Comparison of ENCODE assay signal across 9 cellular contexts in the genomic region with DNA sequence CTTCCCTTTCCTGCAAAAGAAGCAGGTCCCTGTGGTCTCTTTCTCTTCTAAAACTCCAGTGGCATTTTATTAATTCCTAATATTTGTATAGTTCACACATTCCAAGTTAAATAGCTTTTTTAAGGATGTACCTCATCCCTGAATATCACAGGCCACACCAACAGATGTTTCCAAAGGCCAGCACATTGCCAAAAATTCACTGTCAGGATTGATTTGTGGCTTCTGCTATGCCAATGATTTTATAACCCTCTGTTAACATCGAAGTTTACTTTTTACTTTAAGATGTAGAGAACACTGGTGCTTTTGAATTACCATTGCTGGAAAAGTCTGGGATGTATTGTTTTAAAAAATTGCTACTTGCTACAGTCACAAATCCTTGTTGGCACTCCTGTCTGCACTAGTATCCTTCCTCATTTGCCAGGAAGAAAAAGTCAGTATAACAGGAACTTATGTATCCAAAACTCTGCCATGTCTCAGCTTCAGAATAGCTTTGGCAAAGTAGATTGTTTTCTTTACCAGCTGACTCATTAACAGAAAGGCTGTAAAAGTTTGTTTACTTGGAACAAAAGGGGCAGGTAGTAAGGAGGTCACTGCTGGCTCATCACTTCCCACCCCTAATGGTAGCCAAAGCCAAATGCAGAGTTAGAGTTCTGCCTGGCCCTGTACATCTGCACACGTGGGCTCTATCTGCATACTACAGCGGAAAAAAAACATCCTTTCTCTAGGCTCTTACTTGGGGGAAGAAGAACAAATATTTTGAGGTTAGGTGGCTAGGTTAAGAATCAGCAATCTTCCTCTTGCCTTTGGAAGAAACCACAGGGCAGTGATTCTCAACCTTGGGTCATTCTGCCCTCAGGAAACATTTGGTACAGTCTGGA.
DNase-seq lines count a peak whose midpoint lies in the region; ATAC-seq and TF ChIP-seq lines count a peak whose summit lies in the region.
"Had no signal": no experiment of that assay in that cellular context is flagged by ENCODE, and none has a peak within 500 bp of the region (broad histone marks: within the 10 kb centered on the region; RNA-seq: fewer than 3 reads in every experiment).

No MANE protein-coding gene starts in this region.

- intact Hi-C loops in Caco-2 (cut with micrococcal nuclease; ENCODE audit: unreplicated experiment), result no loop called here
- intact Hi-C loops in dorsolateral prefrontal cortex (cut with DNase I), result no loop called here

- H3K9me3 ChIP-seq in Caco-2, result no peaks in the 10 kb centered on the region

- peaks cover 35% of the 10 kb centered on the region for H3K4me1 Mint-ChIP-seq in Caco-2 (ENCODE audit: low read depth, unreplicated experiment)
- H3K4me1 Mint-ChIP-seq in osteocyte (ENCODE audit: unreplicated experiment), result peaks cover 45% of the 10 kb centered on the region

- H3K27me3 Mint-ChIP-seq in Caco-2 (ENCODE audit: insufficient read depth, unreplicated experiment) (no peaks in the 10 kb centered on the region), osteocyte (ENCODE audit: unreplicated experiment) (no peaks in the 10 kb centered on the region)

- H3K4me3 Mint-ChIP-seq in Caco-2 (ENCODE audit: unreplicated experiment) (no peak overlapping the region), osteocyte (ENCODE audit: unreplicated experiment) (no peak overlapping the region)

- H3K36me3 Mint-ChIP-seq in Caco-2 (ENCODE audit: insufficient read depth, unreplicated experiment) (peaks cover 27% of the 10 kb centered on the region), osteocyte (ENCODE audit: unreplicated experiment) (peaks cover 13% of the 10 kb centered on the region)

- ATAC-seq in GM21381 (IDR thresholded peaks at IDR 0.05; ENCODE audit: unreplicated experiment), result no peak

- POLR2A ChIA-PET in Caco-2 (lab: Charles Lee), result no interaction called here

- H3K27ac ChIP-seq in dorsolateral prefrontal cortex, result no peak overlapping the region

- no peak for TF ChIP-seq CTCF in Caco-2 (IDR thresholded peaks at IDR 0.05; ENCODE audit: insufficient read depth in 1 of 2, low read depth in 1 of 2, low read length in 1 of 2, severe bottlenecking in 1 of 2, unreplicated experiment in 1 of 2)
- TF ChIP-seq CTCF in osteocyte (IDR thresholded peaks at IDR 0.05), result no peak
- TF ChIP-seq CTCF in dorsolateral prefrontal cortex (IDR thresholded peaks at IDR 0.05 in 54 of 56, conservative IDR thresholded peaks at IDR 0.05 in 2 of 56; ENCODE audit: low read depth in 1 of 56, partially characterized antibody in 56 of 56), result no peak

- H3K36me3 ChIP-seq in Caco-2 (ENCODE audit: control insufficient read depth, insufficient read depth, low read length), result no peaks in the 10 kb centered on the region

- H3K27ac Mint-ChIP-seq in Caco-2 (ENCODE audit: unreplicated experiment) (peak overlapping the region; percentile 17), osteocyte (ENCODE audit: unreplicated experiment) (peak overlapping the region; percentile 90)

- BruUV-seq in Caco-2 (replicated peaks; lab: Mats Ljungman, UMichigan), result no TSS peak

- H3K27me3 ChIP-seq in Caco-2 (replicated peaks; ENCODE audit: control insufficient read depth, insufficient read depth, low read length), result no peaks in the 10 kb centered on the region
- no peaks in the 10 kb centered on the region for H3K27me3 ChIP-seq in dorsolateral prefrontal cortex

- H3K9me3 Mint-ChIP-seq in Caco-2 (ENCODE audit: unreplicated experiment), result no peaks in the 10 kb centered on the region
- H3K9me3 Mint-ChIP-seq in osteocyte (ENCODE audit: unreplicated experiment), result no peaks in the 10 kb centered on the region

- H3K4me3 ChIP-seq in Caco-2 (ENCODE audit: low read depth, low read length) (no peak overlapping the region), dorsolateral prefrontal cortex (no peak overlapping the region)

- peaks cover 24% of the 10 kb centered on the region for H3K4me1 ChIP-seq in Caco-2

- DNase-seq in Caco-2, result peak in 1 of 2 experiments; percentile 10
- DNase-seq in RPMI7951 (ENCODE audit: low read depth), result peak; percentile 84
- peak; percentile 33 for DNase-seq in fibroblast of peridontal ligament (ENCODE audit: extremely low read depth)
- no peak for DNase-seq in osteocyte (ENCODE audit: extremely low spot score, unreplicated experiment)
- DNase-seq in dorsolateral prefrontal cortex, result no peak
- DNase-seq in pons (ENCODE audit: low spot score), result no peak
- DNase-seq in NCI-H2227 (lab: John Stamatoyannopoulos, UW; ENCODE audit: unreplicated experiment), result no peak
- DNase-seq: SHP77 had no signal

- CTCF ChIA-PET in Caco-2 (lab: Charles Lee), result no interaction called here

Comparison
In these comparisons a context has a peak if more than half of its experiments do, and no peak if none do; other contexts are left out.
1. DNase-seq: peak in RPMI7951 (single experiment) and fibroblast of peridontal ligament (single experiment); none in osteocyte (single experiment), dorsolateral prefrontal cortex (0 of 10), pons (single experiment) and NCI-H2227 (single experiment).